1 cellular context compared by ENCODE assay signal in genomic region chr6:123803862-123804681, GRCh38.
TF ChIP-seq lines count a peak whose summit lies in the region.

TSS of gene NKAIN2 (plus strand) at chr6:123803865.

TF ChIP-seq in HEK293, 187 proteins besides CTCF, POLR2A, EP300 and RAD21 (continued from another document and continues in another):
- TF ChIP-seq ZNF16 (tag by site-specific recombination; IDR thresholded peaks at IDR 0.05; ENCODE audit: low read depth) (no peak), ZNF221 (tag by site-specific recombination; IDR thresholded peaks at IDR 0.05; ENCODE audit: borderline replicate concordance) (no peak), ZNF558 (tag by site-specific recombination; IDR thresholded peaks at IDR 0.05) (no peak), TSHZ1 (tag by site-specific recombination; IDR thresholded peaks at IDR 0.05; ENCODE audit: borderline replicate concordance) (no peak), ZNF433 (tag by site-specific recombination; IDR thresholded peaks at IDR 0.05; ENCODE audit: low read depth) (no peak), PRDM10 (tag by site-specific recombination; IDR thresholded peaks at IDR 0.05) (peak; percentile 57; the same call in 1 of the 2 replicates), ZNF544 (tag by site-specific recombination; IDR thresholded peaks at IDR 0.05) (no peak), KLF10 (tag by site-specific recombination; IDR thresholded peaks at IDR 0.05) (peak; percentile 51; the same call in 1 of the 2 replicates), ZNF239 (tag by site-specific recombination; IDR thresholded peaks at IDR 0.05) (no peak), GLIS1 (tag by site-specific recombination; IDR thresholded peaks at IDR 0.05) (no peak), ZSCAN30 (tag by site-specific recombination; IDR thresholded peaks at IDR 0.05) (peak; percentile 72), ZBTB1 (tag by site-specific recombination; IDR thresholded peaks at IDR 0.05) (no peak), ZNF529 (tag by site-specific recombination; IDR thresholded peaks at IDR 0.05; ENCODE audit: insufficient replicate concordance) (no peak), ZNF19 (tag by site-specific recombination; IDR thresholded peaks at IDR 0.05; ENCODE audit: low read depth) (no peak), KLF17 (tag by site-specific recombination; IDR thresholded peaks at IDR 0.05) (no peak), ZBTB48 (tag by site-specific recombination; IDR thresholded peaks at IDR 0.05) (peak; percentile 89), ZNF37A (tag by site-specific recombination; IDR thresholded peaks at IDR 0.05) (no peak), ZNF335 (tag by site-specific recombination; conservative IDR thresholded peaks at IDR 0.05) (peak; percentile 82), HOXA7 (CRISPR knock-in tag; IDR thresholded peaks at IDR 0.05; ENCODE audit: borderline replicate concordance) (no peak), ZNF561 (tag by site-specific recombination; IDR thresholded peaks at IDR 0.05; ENCODE audit: borderline replicate concordance) (0 out of 2 replicates have a peak, but pooled peaks have one; percentile 52), MZF1 (tag by site-specific recombination; IDR thresholded peaks at IDR 0.05; ENCODE audit: borderline replicate concordance) (no peak), ZNF18 (tag by site-specific recombination; IDR thresholded peaks at IDR 0.05) (no peak), PATZ1 (tag by site-specific recombination; IDR thresholded peaks at IDR 0.05) (peak; percentile 73), ZNF404 (tag by site-specific recombination; IDR thresholded peaks at IDR 0.05) (no peak), ZNF639 (tag by site-specific recombination; IDR thresholded peaks at IDR 0.05) (no peak), SALL2 (tag by site-specific recombination; IDR thresholded peaks at IDR 0.05; ENCODE audit: borderline replicate concordance) (no peak), ZNF488 (tag by site-specific recombination; IDR thresholded peaks at IDR 0.05) (no peak), ZNF148 (tag by site-specific recombination; IDR thresholded peaks at IDR 0.05; ENCODE audit: borderline replicate concordance) (no peak), ZNF416 (tag by site-specific recombination; IDR thresholded peaks at IDR 0.05) (no peak), REST (tag by site-specific recombination; IDR thresholded peaks at IDR 0.05) (no peak), ZNF660 (tag by site-specific recombination; IDR thresholded peaks at IDR 0.05) (peak; percentile 67), ZNF132 (tag by site-specific recombination; IDR thresholded peaks at IDR 0.05; ENCODE audit: borderline replicate concordance) (no peak), ZBTB21 (tag by site-specific recombination; IDR thresholded peaks at IDR 0.05) (no peak)
